17 cellular contexts compared by ENCODE assay signal in genomic region chr20:3904857-3905256, GRCh38. TPM values are rescaled to one million over a fixed set of nuclear protein-coding genes. Genes with fewer than 3 reads are reported as not detected.
DNase-seq lines count a peak whose midpoint lies in the region; ATAC-seq and TF ChIP-seq lines count a peak whose summit lies in the region.
"Had no signal": no experiment of that assay in that cellular context is flagged by ENCODE, and none has a peak within 500 bp of the region (broad histone marks: within the 10 kb centered on the region; RNA-seq: fewer than 3 reads in every experiment).

No MANE protein-coding gene starts in this region.

- TF ChIP-seq CTCF in RWPE1 (conservative IDR thresholded peaks at IDR 0.05; ENCODE audit: low read depth) (no peak), SK-N-SH (IDR thresholded peaks at IDR 0.05) (no peak)

- POLR2A ChIA-PET in RWPE1 (lab: Yijun Ruan, JAX; ENCODE audit: low non-redundant PET), result no interaction called here
- POLR2A ChIA-PET in SK-N-SH (lab: Yijun Ruan, JAX), result no interaction called here

- no peak overlapping the region for H2AFZ ChIP-seq in SK-N-SH (ENCODE audit: low read depth)
- H2AFZ ChIP-seq: neural progenitor cell had no signal

- H3K9me3 ChIP-seq in SK-N-SH, result no peaks in the 10 kb centered on the region
- H3K9me3 ChIP-seq: right atrium auricular region, stomach, vagina had no signal

- peaks cover 0 to 12% of the 10 kb centered on the region in 2 experiments; a peak in 1 of 4 replicates for H3K4me1 ChIP-seq in SK-N-SH (ENCODE audit: control insufficient read depth in 1 of 2, insufficient read depth in 2 of 2, low read depth in 1 of 2, low read length in 1 of 2)
- H3K4me1 ChIP-seq: neural progenitor cell had no signal

- DNase-seq in activated naive CD4-positive, alpha-beta T cell treated with anti-CD3 and anti-CD28 coated beads for 36 hours, result no peak
- DNase-seq in activated naive CD4-positive, alpha-beta T cell treated with Interleukin-2 at 50 U/mL for 16 hours, result no peak
- DNase-seq in RWPE1 (ENCODE audit: low spot score) (no peak), NCI-H526 treated with DMSO at 0.1 percent for 48 hours (lab: John Stamatoyannopoulos, UW) (no peak), SK-N-SH (no peak)
- DNase-seq: central memory CD4-positive, alpha-beta T cell; effector CD8-positive, alpha-beta T cell; head of caudate nucleus; NCI-H1694; NCI-H2227 treated with DMSO at 0.1 percent for 48 hours; stomach had no signal

- H3K4me1 Mint-ChIP-seq in activated naive CD4-positive, alpha-beta T cell treated with anti-CD3 and anti-CD28 coated beads for 36 hours (ENCODE audit: low read depth), result peaks cover 76% of the 10 kb centered on the region
- peaks cover 70% of the 10 kb centered on the region for H3K4me1 Mint-ChIP-seq in dendritic cell treated with granulocyte-macrophage colony-stimulating factor and Interleukin-4, amounts not matched to agents 40 ng/mL and 50 ng/mL, for 4 days (ENCODE audit: low read depth)
- H3K4me1 Mint-ChIP-seq in stimulated activated memory B cell treated with anti-CD40 and anti-IgM and Interleukin-4, amounts not matched to agents 10 μg/mL and 1 μg/mL and 100 μg/mL, for 72 hours, result peaks cover 80% of the 10 kb centered on the region

- no peak for TF ChIP-seq EP300 in SK-N-SH (IDR thresholded peaks at IDR 0.05; ENCODE audit: borderline replicate concordance in 1 of 2, low read depth in 1 of 2, low read length in 1 of 2)

- TF ChIP-seq RAD21 in SK-N-SH (IDR thresholded peaks at IDR 0.05; ENCODE audit: low read length), result no peak

- no peaks in the 10 kb centered on the region for H3K9me3 Mint-ChIP-seq in activated naive CD4-positive, alpha-beta T cell treated with anti-CD3 and anti-CD28 coated beads for 36 hours
- no peaks in the 10 kb centered on the region for H3K9me3 Mint-ChIP-seq in dendritic cell treated with granulocyte-macrophage colony-stimulating factor and Interleukin-4, amounts not matched to agents 40 ng/mL and 50 ng/mL, for 4 days
- no peaks in the 10 kb centered on the region for H3K9me3 Mint-ChIP-seq in stimulated activated memory B cell treated with anti-CD40 and anti-IgM and Interleukin-4, amounts not matched to agents 10 μg/mL and 1 μg/mL and 100 μg/mL, for 72 hours
- H3K9me3 Mint-ChIP-seq: neural progenitor cell had no signal

- no peak for ATAC-seq in stimulated activated memory B cell treated with anti-CD40 and anti-IgM and Interleukin-4, amounts not matched to agents 10 μg/mL and 1 μg/mL and 100 μg/mL, for 72 hours
- no peak for ATAC-seq in GM18511 (IDR thresholded peaks at IDR 0.05; ENCODE audit: unreplicated experiment)

- no peaks in the 10 kb centered on the region for H3K27me3 ChIP-seq in SK-N-SH (ENCODE audit: insufficient read depth)
- H3K27me3 ChIP-seq: neural progenitor cell, right atrium auricular region, stomach, vagina had no signal

- H3K9me2 ChIP-seq in SK-N-SH, result no peaks in the 10 kb centered on the region

- no peaks in the 10 kb centered on the region for H3K27me3 Mint-ChIP-seq in activated naive CD4-positive, alpha-beta T cell treated with anti-CD3 and anti-CD28 coated beads for 36 hours (ENCODE audit: low read depth)
- no peaks in the 10 kb centered on the region for H3K27me3 Mint-ChIP-seq in dendritic cell treated with granulocyte-macrophage colony-stimulating factor and Interleukin-4, amounts not matched to agents 40 ng/mL and 50 ng/mL, for 4 days
- H3K27me3 Mint-ChIP-seq in stimulated activated memory B cell treated with anti-CD40 and anti-IgM and Interleukin-4, amounts not matched to agents 10 μg/mL and 1 μg/mL and 100 μg/mL, for 72 hours, result no peaks in the 10 kb centered on the region

- peaks cover 25% of the 10 kb centered on the region for H3K36me3 Mint-ChIP-seq in activated naive CD4-positive, alpha-beta T cell treated with anti-CD3 and anti-CD28 coated beads for 36 hours (ENCODE audit: low read depth)
- peaks cover 53% of the 10 kb centered on the region for H3K36me3 Mint-ChIP-seq in dendritic cell treated with granulocyte-macrophage colony-stimulating factor and Interleukin-4, amounts not matched to agents 40 ng/mL and 50 ng/mL, for 4 days (ENCODE audit: low read depth)
- peaks cover 21% of the 10 kb centered on the region for H3K36me3 Mint-ChIP-seq in stimulated activated memory B cell treated with anti-CD40 and anti-IgM and Interleukin-4, amounts not matched to agents 10 μg/mL and 1 μg/mL and 100 μg/mL, for 72 hours

- peak overlapping the region; percentile 66 for H3K27ac Mint-ChIP-seq in activated naive CD4-positive, alpha-beta T cell treated with anti-CD3 and anti-CD28 coated beads for 36 hours
- peak overlapping the region; percentile 82 for H3K27ac Mint-ChIP-seq in dendritic cell treated with granulocyte-macrophage colony-stimulating factor and Interleukin-4, amounts not matched to agents 40 ng/mL and 50 ng/mL, for 4 days
- peak overlapping the region; percentile 66 for H3K27ac Mint-ChIP-seq in stimulated activated memory B cell treated with anti-CD40 and anti-IgM and Interleukin-4, amounts not matched to agents 10 μg/mL and 1 μg/mL and 100 μg/mL, for 72 hours
- H3K27ac Mint-ChIP-seq: neural progenitor cell had no signal

- H3K79me2 ChIP-seq in SK-N-SH (ENCODE audit: insufficient read depth), result peaks cover 100% of the 10 kb centered on the region

- H3K9ac ChIP-seq in SK-N-SH, result no peak overlapping the region
- H3K9ac ChIP-seq: neural progenitor cell had no signal

- intact Hi-C loops in activated naive CD4-positive, alpha-beta T cell treated with anti-CD3 and anti-CD28 coated beads for 36 hours (cut with micrococcal nuclease), result loop anchor here (5.0 kb wide), 2 partner anchors 107 to 108 kb away; partner anchors contain the start of gene CDC25B
- intact Hi-C loops in dendritic cell treated with granulocyte-macrophage colony-stimulating factor and Interleukin-4, amounts not matched to agents 40 ng/mL and 50 ng/mL, for 4 days (cut with micrococcal nuclease), result no loop called here

- H3K4me2 ChIP-seq in SK-N-SH, result no peak overlapping the region
- H3K4me2 ChIP-seq: neural progenitor cell had no signal

- WGBS in SK-N-SH (ENCODE audit: low lambda C conversion rate), result 91% methylated on average over 5 of the region's 5 CpGs

- CTCF ChIA-PET in activated naive CD4-positive, alpha-beta T cell treated with anti-CD3 and anti-CD28 coated beads for 36 hours (lab: Charles Lee), result no interaction called here
- CTCF ChIA-PET in RWPE1 (lab: Yijun Ruan, JAX) (no interaction called here), SK-N-SH (lab: Yijun Ruan, JAX) (no interaction called here)

- H3K27ac ChIP-seq in RWPE1, result peak overlapping the region; percentile 0; the same call in 1 of the 2 replicates
- no peak overlapping the region for H3K27ac ChIP-seq in SK-N-SH (ENCODE audit: low read depth in 2 of 2, low read length in 1 of 2)
- H3K27ac ChIP-seq: neural progenitor cell, right atrium auricular region, stomach, vagina had no signal

- H3F3A ChIP-seq in SK-N-SH (replicated peaks; ENCODE audit: insufficient read depth), result peaks cover 20% of the 10 kb centered on the region

- no peak overlapping the region for H3K4me3 ChIP-seq in SK-N-SH (ENCODE audit: low read depth in 2 of 2, low read length in 1 of 2)
- H3K4me3 ChIP-seq: neural progenitor cell, right atrium auricular region, stomach, vagina had no signal

- H3K36me3 ChIP-seq in SK-N-SH (replicated peaks in 1 of 2; ENCODE audit: control insufficient read depth in 1 of 2, insufficient read depth in 2 of 2, low read length in 1 of 2), result peaks cover 14 to 26% of the 10 kb centered on the region in 2 experiments
- H3K36me3 ChIP-seq: neural progenitor cell had no signal

- H3K4me3 Mint-ChIP-seq in activated naive CD4-positive, alpha-beta T cell treated with anti-CD3 and anti-CD28 coated beads for 36 hours, result no peak overlapping the region
- peak overlapping the region; percentile 5 for H3K4me3 Mint-ChIP-seq in dendritic cell treated with granulocyte-macrophage colony-stimulating factor and Interleukin-4, amounts not matched to agents 40 ng/mL and 50 ng/mL, for 4 days
- no peak overlapping the region for H3K4me3 Mint-ChIP-seq in stimulated activated memory B cell treated with anti-CD40 and anti-IgM and Interleukin-4, amounts not matched to agents 10 μg/mL and 1 μg/mL and 100 μg/mL, for 72 hours
- H3K4me3 Mint-ChIP-seq: neural progenitor cell had no signal

- peaks cover 100% of the 10 kb centered on the region for H4K20me1 ChIP-seq in SK-N-SH (ENCODE audit: insufficient read depth)

TF ChIP-seq in SK-N-SH, 30 proteins besides CTCF, POLR2A, EP300 and RAD21:
- TF ChIP-seq TAF1 (IDR thresholded peaks at IDR 0.05; ENCODE audit: borderline replicate concordance, low read depth, low read length) (no peak), JUND (IDR thresholded peaks at IDR 0.05) (no peak), MEF2A (IDR thresholded peaks at IDR 0.05; ENCODE audit: borderline replicate concordance, low read depth) (no peak), TEAD4 (IDR thresholded peaks at IDR 0.05; ENCODE audit: borderline replicate concordance, insufficient read depth) (no peak), SIN3A (IDR thresholded peaks at IDR 0.05; ENCODE audit: borderline replicate concordance, low read depth, low read length) (no peak), GABPA (IDR thresholded peaks at IDR 0.05; ENCODE audit: low read depth) (no peak), EZH2phosphoT487 (IDR thresholded peaks at IDR 0.05; ENCODE audit: borderline replicate concordance, low read depth) (no peak)
TF ChIP-seq in SK-N-SH: peak in this region for 0.

RNA-seq across cellular contexts. Expression of gene PANK2, which starts 15.7 kb away (rescaled TPM):
- total RNA-seq in activated naive CD4-positive, alpha-beta T cell treated with anti-CD3 and anti-CD28 coated beads for 36 hours, result 10 to 100 TPM; 39.8 to 44.7 TPM
- 17.7 and 23.3 TPM in 2 replicates for polyA plus RNA-seq in SK-N-SH (2012; rRNA removed)
- polyA plus RNA-seq in SK-N-SH (2012; cell fraction: cytosol; rRNA removed), result 19.6 and 22.5 TPM in 2 replicates
- polyA plus RNA-seq in SK-N-SH (2012; cell fraction: nucleus; rRNA removed), result 43.1 and 53.0 TPM in 2 replicates

RNA-seq across cellular contexts. Expression of gene MAVS, which starts 58.2 kb away (rescaled TPM):
- total RNA-seq in activated naive CD4-positive, alpha-beta T cell treated with anti-CD3 and anti-CD28 coated beads for 36 hours, result 10 to 100 TPM; 14.8 to 16.0 TPM
- 9.1 and 10.5 TPM in 2 replicates for polyA plus RNA-seq in SK-N-SH (2012; rRNA removed)
- 5.1 and 6.6 TPM in 2 replicates for polyA plus RNA-seq in SK-N-SH (2012; cell fraction: cytosol; rRNA removed)
- 22.6 and 28.8 TPM in 2 replicates for polyA plus RNA-seq in SK-N-SH (2012; cell fraction: nucleus; rRNA removed)
